ENCODE assay signal across 21 cellular contexts in the genomic region with DNA sequence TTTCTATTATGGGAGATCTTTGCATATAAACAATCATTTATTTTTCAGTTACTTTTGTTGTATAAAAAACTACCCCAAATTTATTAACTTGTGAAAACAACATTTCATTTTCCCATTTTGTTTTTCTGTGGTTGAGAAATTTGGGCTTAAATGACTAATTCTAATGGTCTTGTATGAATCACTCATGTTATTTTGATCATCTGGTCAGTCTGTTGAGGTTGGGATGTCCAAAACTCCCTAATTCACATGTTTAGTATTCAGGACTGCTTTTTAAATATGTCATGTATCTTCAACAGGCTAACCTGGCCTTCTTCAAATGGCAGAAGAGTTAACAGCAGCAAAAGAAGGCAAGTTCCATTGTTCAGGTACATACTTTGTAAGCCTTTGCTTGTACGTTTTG.
A peak's percentile ranks its signal among the peaks of the same experiment; 100 is the strongest.
DNase-seq lines count a peak whose midpoint lies in the region; ATAC-seq, FAIRE-seq and TF ChIP-seq lines count a peak whose summit lies in the region.
"Had no signal": no experiment of that assay in that cellular context is flagged by ENCODE, and none has a peak within 500 bp of the region (broad histone marks: within the 10 kb centered on the region; RNA-seq: fewer than 3 reads in every experiment).

No MANE protein-coding gene starts in this region.

- TF ChIP-seq CTCF in kidney (IDR thresholded peaks at IDR 0.05; ENCODE audit: borderline replicate concordance, extremely low read depth, insufficient read depth): no peak

- H3K9ac ChIP-seq in kidney (ENCODE audit: low read length in 2 of 2): no peak overlapping the region
- H3K9ac ChIP-seq: KMS-11, parathyroid adenoma had no signal

- H3K36me3 ChIP-seq in effector memory CD4-positive, alpha-beta T cell (ENCODE audit: control insufficient read depth, insufficient read depth, low read length): no peaks in the 10 kb centered on the region
- no peaks in the 10 kb centered on the region for H3K36me3 ChIP-seq in H7 (replicated peaks; ENCODE audit: control insufficient read depth, insufficient read depth, low read length)
- H3K36me3 ChIP-seq in kidney (ENCODE audit: control insufficient read depth in 1 of 2, insufficient read depth in 2 of 2, low read length in 2 of 2): no peaks in the 10 kb centered on the region
- H3K36me3 ChIP-seq: Peyer's patch had no signal

- no peak for FAIRE-seq in kidney (lab: Jason Lieb, UNC)
- FAIRE-seq: G401.6, urothelium cell line had no signal

- no peaks in the 10 kb centered on the region for H3K27me3 ChIP-seq in effector memory CD4-positive, alpha-beta T cell (replicated peaks; ENCODE audit: control insufficient read depth, insufficient read depth, low read length, poor library complexity, severe bottlenecking)
- H3K27me3 ChIP-seq in H7 (ENCODE audit: control insufficient read depth, insufficient read depth, low read length): no peaks in the 10 kb centered on the region
- H3K27me3 ChIP-seq: Peyer's patch had no signal

- H3K4me3 ChIP-seq in effector memory CD4-positive, alpha-beta T cell (ENCODE audit: insufficient read depth, low read depth, low read length, poor library complexity, severe bottlenecking): no peak overlapping the region
- H3K4me3 ChIP-seq in H7 (ENCODE audit: insufficient read depth, low read depth, low read length): no peak overlapping the region
- H3K4me3 ChIP-seq in kidney (ENCODE audit: low read length in 2 of 2): no peak overlapping the region
- H3K4me3 ChIP-seq: Peyer's patch had no signal

- intact Hi-C loops in kidney (cut with DNase I): no loop called here

- ATAC-seq in GM18511 (IDR thresholded peaks at IDR 0.05; ENCODE audit: unreplicated experiment) (peak; percentile 79), GM19455 (IDR thresholded peaks at IDR 0.05; ENCODE audit: unreplicated experiment) (peak; percentile 58), HG02840 (IDR thresholded peaks at IDR 0.05; ENCODE audit: low FRiP score, unreplicated experiment) (peak; percentile 71), HG03442 (IDR thresholded peaks at IDR 0.05; ENCODE audit: unreplicated experiment) (peak; percentile 80)
- ATAC-seq: activated T-cell treated with anti-CD3 and anti-CD28 coated beads, Interleukin-2, amount 50 U/mL, for 72 hours; stimulated activated naive CD8-positive, alpha-beta T cell treated with anti-CD3 and anti-CD28 coated beads, Interleukin-15, amount 100 ng/mL, for 72 hours had no signal

- no peaks in the 10 kb centered on the region for H3K9me3 ChIP-seq in effector memory CD4-positive, alpha-beta T cell (ENCODE audit: control insufficient read depth, low read length)
- H3K9me3 ChIP-seq in kidney (ENCODE audit: control insufficient read depth in 1 of 2, low read length in 2 of 2): no peaks in the 10 kb centered on the region
- H3K9me3 ChIP-seq: Caco-2, Peyer's patch had no signal

- no peak for DNase-seq in effector memory CD4-positive, alpha-beta T cell
- no peak for DNase-seq in H7
- DNase-seq in NCI-H446 treated with DMSO at 0.1 percent for 48 hours (lab: John Stamatoyannopoulos, UW): no peak
- no peak for DNase-seq in kidney
- DNase-seq: activated CD4-positive, alpha-beta T cell treated with anti-CD3 and anti-CD28 coated beads, Interleukin-2, amount 50 U/mL, for 48 hours; activated T-cell treated with anti-CD3 and anti-CD28 coated beads, Interleukin-2, amount 50 U/mL, for 72 hours; Caco-2; caudate nucleus; GOT3; NCI-H187; NCI-H524 treated with DMSO at 0.1 percent for 48 hours; Peyer's patch; stimulated activated naive CD8-positive, alpha-beta T cell treated with anti-CD3 and anti-CD28 coated beads, Interleukin-15, amount 100 ng/mL, for 72 hours had no signal

- no peak overlapping the region for H3K27ac ChIP-seq in effector memory CD4-positive, alpha-beta T cell (ENCODE audit: insufficient read depth, low read length, poor library complexity, severe bottlenecking)
- H3K27ac ChIP-seq in kidney (ENCODE audit: low read depth in 2 of 2, low read length in 2 of 2): no peak overlapping the region
- H3K27ac ChIP-seq: KMS-11, parathyroid adenoma, Peyer's patch had no signal

- no peaks in the 10 kb centered on the region for H3K4me1 ChIP-seq in effector memory CD4-positive, alpha-beta T cell (ENCODE audit: control insufficient read depth, insufficient read depth, low read length, poor library complexity, severe bottlenecking)
- no peaks in the 10 kb centered on the region for H3K4me1 ChIP-seq in kidney (ENCODE audit: control insufficient read depth in 1 of 2, insufficient read depth in 1 of 2, low read depth in 1 of 2, low read length in 2 of 2)
- H3K4me1 ChIP-seq: Caco-2, parathyroid adenoma, Peyer's patch had no signal
